Comparison of ENCODE assay signal across 33 cellular contexts in the genomic region with DNA sequence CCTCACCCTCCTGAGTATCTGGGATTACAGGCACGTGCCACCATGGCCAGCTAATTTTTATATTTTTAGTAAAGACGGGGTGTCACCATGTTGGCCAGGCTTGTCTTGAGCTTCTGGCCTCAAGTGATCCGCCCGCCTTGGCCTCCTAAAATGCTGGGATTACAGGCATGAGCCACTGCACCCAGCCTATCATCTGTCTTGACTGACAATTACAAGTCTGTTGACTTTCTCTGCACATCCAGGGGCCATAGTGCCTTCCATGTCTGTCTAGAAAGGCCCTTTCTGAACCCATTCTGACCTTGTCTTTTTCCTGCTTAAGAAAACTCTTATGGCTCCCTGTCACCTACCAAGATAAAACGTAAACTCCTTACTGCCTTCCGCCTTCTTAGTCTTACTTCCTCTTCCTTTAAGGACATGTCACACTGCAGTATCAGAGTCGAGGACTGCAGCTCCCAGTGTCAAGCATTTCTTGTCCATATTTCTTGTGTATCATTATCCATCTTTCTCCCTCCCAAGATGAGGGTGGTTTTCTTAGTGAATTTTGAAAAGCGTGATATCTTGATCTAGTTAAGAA. TPM values are rescaled to one million over a fixed set of nuclear protein-coding genes. Genes with fewer than 3 reads are reported as not detected.
A peak's percentile ranks its signal among the peaks of the same experiment; 100 is the strongest.
DNase-seq lines count a peak whose midpoint lies in the region; ATAC-seq, FAIRE-seq and TF ChIP-seq lines count a peak whose summit lies in the region.
"Had no signal": no experiment of that assay in that cellular context is flagged by ENCODE, and none has a peak within 500 bp of the region (broad histone marks: within the 10 kb centered on the region; RNA-seq: fewer than 3 reads in every experiment).

No MANE protein-coding gene starts in this region.

- TF ChIP-seq POLR2A in K562 (conservative IDR thresholded peaks at IDR 0.05), result no peak

- CTCF ChIA-PET in K562 (lab: Yijun Ruan, JAX; ENCODE audit: low intra/inter-chr PET ratio), result no interaction called here

- H3K4me3 ChIP-seq in BLaER1 treated with 17β-estradiol and CSF1 and Interleukin-3, amounts not matched to agents 10 nM and 100 nM, result no peak overlapping the region
- H3K4me3 ChIP-seq in K562 (no peak overlapping the region), GM23248 (no peak overlapping the region)
- H3K4me3 ChIP-seq: ascending aorta, cardiac muscle cell, esophagus squamous epithelium, lung, mucosa of descending colon, ovary, PC-9 had no signal

- no peak overlapping the region for H3K27ac ChIP-seq in BLaER1 treated with 17β-estradiol and CSF1 and Interleukin-3, amounts not matched to agents 10 nM and 100 nM
- no peak overlapping the region for H3K27ac ChIP-seq in K562 (ENCODE audit: extremely low read depth, low read depth, low read length)
- H3K27ac ChIP-seq in GM23248, result no peak overlapping the region
- H3K27ac ChIP-seq: ascending aorta, C4-2B, cardiac muscle cell, esophagus squamous epithelium, ovary, PC-9 had no signal

- H2AFZ ChIP-seq in K562 (ENCODE audit: low read depth, low read length) (peak overlapping the region; percentile 64; the same call in 1 of the 2 replicates), GM23248 (no peak overlapping the region)
- H2AFZ ChIP-seq: PC-9 had no signal

- H3K36me3 Mint-ChIP-seq in activated T-cell treated with anti-CD3 and anti-CD28 coated beads, Interleukin-2, amount 50 U/mL, for 24 hours (ENCODE audit: low read depth), result no peaks in the 10 kb centered on the region
- H3K36me3 Mint-ChIP-seq: activated naive CD8-positive, alpha-beta T cell treated with anti-CD3 and anti-CD28 coated beads, Interleukin-2, amount 10 ng/mL, durations not matched to agents 7 days and 5 days had no signal

- peak; percentile 52; the same call in 2 of the 3 replicates for ATAC-seq in K562
- ATAC-seq: activated CD4-positive, CD25-positive, alpha-beta regulatory T cell treated with anti-CD3 and anti-CD28 coated beads, Interleukin-2, amount 50 U/mL, for 24 hours; activated CD8-positive, alpha-beta T cell treated with anti-CD3 and anti-CD28 coated beads for 36 hours; mucosa of descending colon; Right ventricle myocardium inferior had no signal

- TF ChIP-seq RAD21 in K562 (CRISPR knock-in tag; conservative IDR thresholded peaks at IDR 0.05 in 1 of 2, IDR thresholded peaks at IDR 0.05 in 1 of 2), result no peak

- peak; percentile 83 for FAIRE-seq in K562 (lab: Jason Lieb, UNC)
- FAIRE-seq in urothelium cell line (lab: Jason Lieb, UNC), result no peak
- FAIRE-seq: endometrium, GM12891, H1 had no signal

- peak overlapping the region in 6 of 11 experiments; percentile 18 to 69 (median 45); a peak in 8 of 22 replicates for H3K4me2 ChIP-seq in BLaER1 treated with 17β-estradiol and CSF1 and Interleukin-3, amounts not matched to agents 10 nM and 100 nM
- H3K4me2 ChIP-seq in K562 (ENCODE audit: insufficient read depth, low read length) (no peak overlapping the region), GM23248 (ENCODE audit: unreplicated experiment) (no peak overlapping the region)

- DNase-seq in Kasumi-1 (lab: John Stamatoyannopoulos, UW) (peak; percentile 28 to 38), OCI-M1 (lab: John Stamatoyannopoulos, UW) (peak; percentile 50), K562 (ENCODE audit: extremely low read depth in 1 of 4, low spot score in 3 of 4) (peak in 1 of 4 experiments; percentile 17), urothelium cell line (ENCODE audit: low spot score) (no peak), GM23248 (no peak), HuH-7 (ENCODE audit: low spot score) (no peak)
- DNase-seq in activated T-cell treated with anti-CD3 and anti-CD28 coated beads, Interleukin-2, amount 50 U/mL, for 24 hours, result no peak
- DNase-seq: activated CD8-positive, alpha-beta T cell treated with anti-CD3 and anti-CD28 coated beads for 36 hours; activated gamma-delta T cell; activated naive CD8-positive, alpha-beta T cell treated with anti-CD3 and anti-CD28 coated beads, Interleukin-2, amount 10 ng/mL, durations not matched to agents 7 days and 5 days; activated T-cell treated with anti-CD3 and anti-CD28 coated beads, Interleukin-2, amount 50 U/mL, for 1 hour; dermis blood vessel endothelial cell; esophagus squamous epithelium; foreskin melanocyte; mucosa of descending colon; NCI-H2081 treated with DMSO at 0.1 percent for 48 hours; NCI-H748 treated with DMSO at 0.1 percent for 48 hours; ovary; stimulated activated CD4-positive, alpha-beta T cell treated with anti-CD3 and anti-CD28 coated beads, Interleukin-2, amount 100 ng/mL, for 48 hours; SW 1271; trophoblast cell had no signal

- H3K9me2 ChIP-seq in GM23248 (ENCODE audit: insufficient read depth), result no peaks in the 10 kb centered on the region

- BruUV-seq in K562 (replicated peaks; lab: Mats Ljungman, UMichigan), result no TSS peak

- H3K9me1 ChIP-seq in K562 (ENCODE audit: control insufficient read depth, insufficient read depth, low read length), result no peaks in the 10 kb centered on the region

- H3K4me1 ChIP-seq in BLaER1 treated with 17β-estradiol and CSF1 and Interleukin-3, amounts not matched to agents 10 nM and 100 nM, result peaks cover 0 to 20% (median 15%) of the 10 kb centered on the region in 10 experiments; a peak in 12 of 20 replicates
- H3K4me1 ChIP-seq in K562 (replicated peaks in 1 of 2; ENCODE audit: control insufficient read depth in 2 of 2, insufficient read depth in 2 of 2, low read length in 2 of 2) (0 out of 5 replicates have a peak, but pooled peaks cover 0 to 4% of the 10 kb centered on the region in 2 experiments), GM23248 (ENCODE audit: insufficient read depth) (no peaks in the 10 kb centered on the region)
- H3K4me1 ChIP-seq: ascending aorta had no signal

- no peaks in the 10 kb centered on the region for H3K9me3 Mint-ChIP-seq in activated T-cell treated with anti-CD3 and anti-CD28 coated beads, Interleukin-2, amount 50 U/mL, for 24 hours
- H3K9me3 Mint-ChIP-seq: activated CD8-positive, alpha-beta T cell treated with anti-CD3 and anti-CD28 coated beads for 36 hours; activated naive CD8-positive, alpha-beta T cell treated with anti-CD3 and anti-CD28 coated beads, Interleukin-2, amount 10 ng/mL, durations not matched to agents 7 days and 5 days; nephron had no signal

- POLR2A ChIA-PET in K562 (lab: Yijun Ruan, JAX), result no interaction called here

- TF ChIP-seq CTCF in K562 (IDR thresholded peaks at IDR 0.05 in 2 of 3, conservative IDR thresholded peaks at IDR 0.05 in 1 of 3; ENCODE audit: insufficient read depth in 2 of 3, low read depth in 1 of 3, low read length in 3 of 3), result no peak

- H3K27ac Mint-ChIP-seq in activated T-cell treated with anti-CD3 and anti-CD28 coated beads, Interleukin-2, amount 50 U/mL, for 24 hours, result no peak overlapping the region
- H3K27ac Mint-ChIP-seq: activated CD8-positive, alpha-beta T cell treated with anti-CD3 and anti-CD28 coated beads for 36 hours; activated naive CD8-positive, alpha-beta T cell treated with anti-CD3 and anti-CD28 coated beads, Interleukin-2, amount 10 ng/mL, durations not matched to agents 7 days and 5 days; nephron had no signal

- no peaks in the 10 kb centered on the region for H3F3A ChIP-seq in GM23248 (ENCODE audit: insufficient read depth)

- intact Hi-C loops in K562 (cut with micrococcal nuclease), result loop anchor here (5.0 kb wide), 1 partner anchor 38 kb away; no protein-coding TSS in a partner anchor

- H3K4me3 Mint-ChIP-seq in activated T-cell treated with anti-CD3 and anti-CD28 coated beads, Interleukin-2, amount 50 U/mL, for 24 hours, result no peak overlapping the region
- H3K4me3 Mint-ChIP-seq: activated CD8-positive, alpha-beta T cell treated with anti-CD3 and anti-CD28 coated beads for 36 hours; activated naive CD8-positive, alpha-beta T cell treated with anti-CD3 and anti-CD28 coated beads, Interleukin-2, amount 10 ng/mL, durations not matched to agents 7 days and 5 days; nephron had no signal

- WGBS in K562 (ENCODE audit: insufficient coverage, low coverage, missing lambda C conversion rate), result 9% methylated on average over 8 of the region's 8 CpGs
- WGBS in GM23248 (ENCODE audit: low coverage in 1 of 2, low lambda C conversion rate in 2 of 2, missing lambda C conversion rate in 2 of 2), 2 experiments, result 57 to 59% methylated on average over 8 of the region's 8 CpGs

- H3K4me1 Mint-ChIP-seq in activated T-cell treated with anti-CD3 and anti-CD28 coated beads, Interleukin-2, amount 50 U/mL, for 24 hours (ENCODE audit: low read depth), result no peaks in the 10 kb centered on the region
- H3K4me1 Mint-ChIP-seq: activated naive CD8-positive, alpha-beta T cell treated with anti-CD3 and anti-CD28 coated beads, Interleukin-2, amount 10 ng/mL, durations not matched to agents 7 days and 5 days had no signal

- no peaks in the 10 kb centered on the region for H3K27me3 ChIP-seq in BLaER1 treated with 17β-estradiol and CSF1 and Interleukin-3, amounts not matched to agents 10 nM and 100 nM
- H3K27me3 ChIP-seq in K562 (ENCODE audit: control insufficient read depth in 2 of 2, insufficient read depth in 2 of 2, low read length in 2 of 2) (peaks cover 14 to 38% of the 10 kb centered on the region in 2 experiments; a peak in 4 of 5 replicates), GM23248 (replicated peaks; ENCODE audit: insufficient read depth) (peaks cover 11% of the 10 kb centered on the region)
- H3K27me3 ChIP-seq: ascending aorta, cardiac muscle cell, esophagus squamous epithelium, ovary had no signal

- no peak for TF ChIP-seq EP300 in K562 (IDR thresholded peaks at IDR 0.05; ENCODE audit: low read length)

- H3K9ac ChIP-seq in BLaER1 treated with 17β-estradiol and CSF1 and Interleukin-3, amounts not matched to agents 10 nM and 100 nM, result no peak overlapping the region
- H3K9ac ChIP-seq in K562 (ENCODE audit: insufficient read depth in 1 of 2, low read depth in 2 of 2, low read length in 2 of 2) (no peak overlapping the region), GM23248 (no peak overlapping the region)

- in situ Hi-C loops in K562 (cut with MboI) (no loop called here), GM23248 (cut with MboI) (no loop called here)

- no peaks in the 10 kb centered on the region for H3K36me3 ChIP-seq in BLaER1 treated with 17β-estradiol and CSF1 and Interleukin-3, amounts not matched to agents 10 nM and 100 nM
- H3K36me3 ChIP-seq in K562 (ENCODE audit: control insufficient read depth, insufficient read depth, low read length) (no peaks in the 10 kb centered on the region), GM23248 (ENCODE audit: low read depth) (no peaks in the 10 kb centered on the region)
- H3K36me3 ChIP-seq: ascending aorta, cardiac muscle cell, esophagus squamous epithelium, ovary had no signal

- H3K27me3 Mint-ChIP-seq in activated T-cell treated with anti-CD3 and anti-CD28 coated beads, Interleukin-2, amount 50 U/mL, for 24 hours, result peaks cover 7% of the 10 kb centered on the region

- no peaks in the 10 kb centered on the region for H4K20me1 ChIP-seq in BLaER1 treated with 17β-estradiol and CSF1 and Interleukin-3, amounts not matched to agents 10 nM and 100 nM
- H4K20me1 ChIP-seq in K562 (replicated peaks; ENCODE audit: control insufficient read depth, insufficient read depth, low read length) (no peaks in the 10 kb centered on the region; the same call in 1 of the 2 replicates), GM23248 (ENCODE audit: insufficient read depth) (no peaks in the 10 kb centered on the region)

- no peaks in the 10 kb centered on the region for H3K9me3 ChIP-seq in BLaER1 treated with 17β-estradiol and CSF1 and Interleukin-3, amounts not matched to agents 10 nM and 100 nM (replicated peaks in 1 of 11)
- H3K9me3 ChIP-seq in K562 (replicated peaks; ENCODE audit: control insufficient read depth, insufficient read depth, low read depth, low read length), result no peaks in the 10 kb centered on the region
- no peaks in the 10 kb centered on the region for H3K9me3 ChIP-seq in GM23248 (ENCODE audit: low read depth)
- H3K9me3 ChIP-seq: ascending aorta, esophagus squamous epithelium, mucosa of descending colon, ovary had no signal

- H3K79me2 ChIP-seq in K562 (ENCODE audit: control insufficient read depth, insufficient read depth, low read length) (no peaks in the 10 kb centered on the region), GM23248 (ENCODE audit: insufficient read depth) (no peaks in the 10 kb centered on the region)

RNA-seq across cellular contexts. Expression of a gene that starts 49.9 kb away (rescaled TPM):
- total RNA-seq in K562 (2011; cell fraction: chromatin; rRNA removed; ENCODE audit: low replicate concordance), result 6.5 and 13.7 TPM in 2 replicates
- 10.4 and 10.7 TPM in 2 replicates for total RNA-seq in K562 (2011; cell fraction: nucleolus; rRNA removed)
- total RNA-seq in K562 (2011; cell fraction: nucleoplasm; rRNA removed), result 6.3 and 8.7 TPM in 2 replicates
- total RNA-seq in K562 (2014; rRNA removed) (11.7 and 12.8 TPM in 2 replicates), K562 (2014; rRNA removed; fragmentation: Illumina TruSeq; extraction: Trizol) (3.8 and 4.0 TPM in 2 replicates), K562 (2015; rRNA removed; fragmentation: Illumina TruSeq; extraction: Trizol) (5.1 and 5.3 TPM in 2 replicates), K562 (2021) (15.4 and 16.0 TPM in 2 replicates)
- polyA plus RNA-seq in K562 (2011; rRNA removed) (3.4 and 5.1 TPM in 2 replicates), K562 (2014; fragmentation: Illumina TruSeq; extraction: Trizol) (9.6 TPM in 2 replicates), K562 (2014; fragmentation: Nextera tagmentation; extraction: Ambion mirVana) (1 to 10 TPM in 1 of 2 experiments, under 1 TPM in 1; 0.78 to 1.0 TPM), K562 (2014; rRNA removed) (6.0 and 7.5 TPM in 2 replicates), GM23248 (2016; fragmentation: Nextera tagmentation; extraction: Ambion mirVana) (3.9 and 4.4 TPM in 2 replicates)
- polyA plus RNA-seq in K562 (2011; cell fraction: cytosol; rRNA removed), result 4.1 and 8.5 TPM in 2 replicates
- 4.9 and 8.5 TPM in 2 replicates for polyA plus RNA-seq in K562 (2011; cell fraction: nucleus; rRNA removed)
- 8.2 and 8.9 TPM in 2 replicates for polyA plus RNA-seq in K562 (2012)
- polyA minus RNA-seq in K562 (2011; rRNA and poly(A)+ RNA removed), result 4.6 and 5.7 TPM in 2 replicates
- 7.4 and 12.6 TPM in 2 replicates for polyA minus RNA-seq in K562 (2011; cell fraction: cytosol; rRNA and poly(A)+ RNA removed)
- 6.3 and 6.4 TPM in 2 replicates for polyA minus RNA-seq in K562 (2011; cell fraction: nucleus; rRNA and poly(A)+ RNA removed)
- total RNA-seq in GM23248 (2014; rRNA removed; shearing (Covaris generic)), result 9.9 and 11.1 TPM in 2 replicates

Comparison
In these comparisons a context has a peak if more than half of its experiments do, and no peak if none do; other contexts are left out.
1. H3K4me2 ChIP-seq: peak in BLaER1 treated with 17β-estradiol and CSF1 and Interleukin-3, amounts not matched to agents 10 nM and 100 nM (6 of 11); none in K562 (single experiment) and GM23248 (single experiment).
2. DNase-seq: peak in Kasumi-1 (2 of 2) and OCI-M1 (single experiment); none in urothelium cell line (single experiment), activated T-cell treated with anti-CD3 and anti-CD28 coated beads, Interleukin-2, amount 50 U/mL, for 24 hours (single experiment), GM23248 (single experiment) and HuH-7 (single experiment).